11 cellular contexts compared by ENCODE assay signal in the genomic region with DNA sequence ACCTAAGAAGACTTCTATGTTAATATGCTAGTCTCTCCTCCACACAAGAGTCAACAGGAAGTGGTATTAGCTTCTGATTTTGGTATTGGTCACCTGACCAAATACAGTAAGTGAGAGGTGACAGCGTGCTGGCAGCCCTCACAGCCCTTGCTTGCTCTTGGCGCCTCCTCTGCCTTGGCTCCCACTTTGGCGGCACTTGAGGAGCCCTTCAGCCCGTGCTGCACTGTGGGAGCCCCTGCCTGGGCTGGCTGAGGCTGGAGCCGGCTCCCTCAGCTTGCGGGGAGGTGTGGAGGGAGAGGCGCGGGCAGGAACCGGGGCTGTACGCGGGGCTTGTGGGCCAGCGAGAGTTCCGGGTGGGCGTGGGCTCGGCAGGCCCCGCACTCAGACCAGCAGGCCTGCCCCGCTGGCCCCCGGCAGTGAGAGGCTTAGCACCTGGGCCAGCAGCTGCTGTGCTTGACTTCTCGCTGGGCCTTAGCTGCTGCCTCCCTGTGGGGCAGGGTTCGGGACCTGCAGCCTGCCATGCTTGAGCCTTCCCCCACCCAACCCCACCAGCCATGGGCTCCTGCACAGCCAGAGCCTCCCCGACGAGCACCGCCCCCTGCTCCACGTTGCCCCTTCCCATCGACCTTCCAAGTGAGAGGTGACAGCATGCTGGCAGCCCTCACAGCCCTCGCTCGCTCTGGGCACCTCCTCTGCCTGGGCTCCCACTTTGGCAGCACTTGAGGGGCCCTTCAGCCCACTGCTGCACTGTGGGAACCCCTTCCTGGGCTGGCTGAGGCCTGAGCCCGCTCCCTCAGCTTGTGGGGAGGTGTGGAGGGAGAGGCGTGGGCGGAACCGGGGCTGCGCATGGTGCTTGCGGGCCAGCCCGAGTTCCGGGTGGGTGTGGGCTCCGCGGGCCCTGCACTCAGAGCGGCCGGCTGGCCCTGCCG. TPM values are rescaled to one million over a fixed set of nuclear protein-coding genes. Genes with fewer than 3 reads are reported as not detected.
DNase-seq lines count a peak whose midpoint lies in the region; ATAC-seq and TF ChIP-seq lines count a peak whose summit lies in the region.
"Had no signal": no experiment of that assay in that cellular context is flagged by ENCODE, and none has a peak within 500 bp of the region (broad histone marks: within the 10 kb centered on the region; RNA-seq: fewer than 3 reads in every experiment).

No MANE protein-coding gene starts in this region.

- no peaks in the 10 kb centered on the region for H3K36me3 Mint-ChIP-seq in CD4-positive, alpha-beta memory T cell
- H3K36me3 Mint-ChIP-seq in activated CD8-positive, alpha-beta T cell treated with anti-CD3 and anti-CD28 coated beads for 36 hours (ENCODE audit: low read depth), result no peaks in the 10 kb centered on the region
- H3K36me3 Mint-ChIP-seq: CD14-positive monocyte had no signal

- peaks cover 19 to 38% (median 30%) of the 10 kb centered on the region in 4 donors for H3K4me1 Mint-ChIP-seq in CD4-positive, alpha-beta memory T cell
- H3K4me1 Mint-ChIP-seq in activated CD8-positive, alpha-beta T cell treated with anti-CD3 and anti-CD28 coated beads for 36 hours (ENCODE audit: low read depth), result peaks cover 27% of the 10 kb centered on the region

- CTCF ChIA-PET in CD4-positive, alpha-beta memory T cell (lab: Charles Lee; ENCODE audit: partially characterized antibody), result no interaction called here
- CTCF ChIA-PET in activated CD8-positive, alpha-beta T cell treated with anti-CD3 and anti-CD28 coated beads for 36 hours (lab: Charles Lee), result no interaction called here

- intact Hi-C loops in CD4-positive, alpha-beta memory T cell (cut with micrococcal nuclease), result loop anchor here (10.0 kb wide), 1 partner anchor 55 kb away; no protein-coding TSS in a partner anchor
- intact Hi-C loops in activated CD8-positive, alpha-beta T cell treated with anti-CD3 and anti-CD28 coated beads for 36 hours (cut with micrococcal nuclease), result no loop called here

- H3K9me3 ChIP-seq in CD4-positive, alpha-beta memory T cell (ENCODE audit: control insufficient read depth in 1 of 2, low read length in 2 of 2), result no peaks in the 10 kb centered on the region

- DNase-seq in CD4-positive, alpha-beta memory T cell, result peak; percentile 54 to 65 (median 57)
- no peak for DNase-seq in activated CD8-positive, alpha-beta T cell treated with anti-CD3 and anti-CD28 coated beads for 36 hours
- DNase-seq in left lobe of liver (ENCODE audit: low spot score) (no peak), ureter (ENCODE audit: low spot score) (no peak), SW 1271 (lab: John Stamatoyannopoulos, UW) (no peak)
- DNase-seq in activated CD4-positive, alpha-beta T cell treated with anti-CD3 and anti-CD28 coated beads, Interleukin-2, amount 50 U/mL, for 4 hours, result no peak
- DNase-seq: left ventricle myocardium superior, NCI-H146 had no signal

- peaks cover 32% of the 10 kb centered on the region for H3K4me1 ChIP-seq in CD4-positive, alpha-beta memory T cell (ENCODE audit: insufficient read depth, low read length)

- no peaks in the 10 kb centered on the region for H3K27me3 ChIP-seq in CD4-positive, alpha-beta memory T cell (ENCODE audit: insufficient read depth, low read length)

- H3K9me3 Mint-ChIP-seq in CD4-positive, alpha-beta memory T cell, result no peaks in the 10 kb centered on the region
- peaks cover 11% of the 10 kb centered on the region for H3K9me3 Mint-ChIP-seq in activated CD8-positive, alpha-beta T cell treated with anti-CD3 and anti-CD28 coated beads for 36 hours

- no peak overlapping the region for H3K4me3 ChIP-seq in CD4-positive, alpha-beta memory T cell (ENCODE audit: low read length in 2 of 2)

- TF ChIP-seq CTCF in activated CD8-positive, alpha-beta T cell treated with anti-CD3 and anti-CD28 coated beads for 36 hours (IDR thresholded peaks at IDR 0.05), result no peak

- H3K27ac Mint-ChIP-seq in CD4-positive, alpha-beta memory T cell, result peak overlapping the region; percentile 74 to 91 (median 79)
- no peak overlapping the region for H3K27ac Mint-ChIP-seq in activated CD8-positive, alpha-beta T cell treated with anti-CD3 and anti-CD28 coated beads for 36 hours
- H3K27ac Mint-ChIP-seq: CD14-positive monocyte had no signal

- H3K36me3 ChIP-seq in CD4-positive, alpha-beta memory T cell (ENCODE audit: insufficient read depth, low read length), result no peaks in the 10 kb centered on the region

- peak; percentile 79 for ATAC-seq in GM19328 (IDR thresholded peaks at IDR 0.05; ENCODE audit: unreplicated experiment)
- ATAC-seq in HG02938 (IDR thresholded peaks at IDR 0.05; ENCODE audit: unreplicated experiment), result peak; percentile 96
- peak; percentile 52 for ATAC-seq in activated CD8-positive, alpha-beta T cell treated with anti-CD3 and anti-CD28 coated beads for 36 hours
- ATAC-seq in left lobe of liver, result no peak
- ATAC-seq: left ventricle myocardium superior had no signal

- POLR2A ChIA-PET in CD4-positive, alpha-beta memory T cell (lab: Charles Lee; ENCODE audit: partially characterized antibody), result interaction anchor here (1.0 to 2.9 kb wide), 3 partner anchors 17 to 77 kb away, joined by 4 to 12 read pairs (median 6); partner anchors contain the start of genes VTI1A and ZDHHC6
- POLR2A ChIA-PET in activated CD8-positive, alpha-beta T cell treated with anti-CD3 and anti-CD28 coated beads for 36 hours (lab: Charles Lee), result no interaction called here

- H3K27me3 Mint-ChIP-seq in CD4-positive, alpha-beta memory T cell, result no peaks in the 10 kb centered on the region
- H3K27me3 Mint-ChIP-seq in activated CD8-positive, alpha-beta T cell treated with anti-CD3 and anti-CD28 coated beads for 36 hours, result no peaks in the 10 kb centered on the region

- H3K27ac ChIP-seq in CD4-positive, alpha-beta memory T cell (ENCODE audit: low read depth, low read length), result no peak overlapping the region

- peak overlapping the region in 7 of 8 donors; percentile 9 to 72 (median 61) for H3K4me3 Mint-ChIP-seq in CD4-positive, alpha-beta memory T cell
- H3K4me3 Mint-ChIP-seq in activated CD8-positive, alpha-beta T cell treated with anti-CD3 and anti-CD28 coated beads for 36 hours, result no peak overlapping the region
- H3K4me3 Mint-ChIP-seq: CD14-positive monocyte had no signal

RNA-seq across cellular contexts. Expression of gene ACSL5, which starts 4.2 kb away (rescaled TPM):
- total RNA-seq in CD4-positive, alpha-beta memory T cell, result 10 to 100 TPM; 51.8 to 53.8 TPM
- polyA plus RNA-seq in CD4-positive, alpha-beta memory T cell, result 10 to 100 TPM; 62.2 to 83.8 TPM
- 10 to 100 TPM; 33.7 to 34.1 TPM for total RNA-seq in activated CD8-positive, alpha-beta T cell treated with anti-CD3 and anti-CD28 coated beads for 36 hours
- total RNA-seq in left lobe of liver (61.7 TPM), ureter (117 TPM)

Comparison
In these comparisons a context has a peak if more than half of its experiments do, and no peak if none do; other contexts are left out.
1. DNase-seq: peak in CD4-positive, alpha-beta memory T cell (5 of 5); none in activated CD8-positive, alpha-beta T cell treated with anti-CD3 and anti-CD28 coated beads for 36 hours (single experiment), left lobe of liver (single experiment), ureter (single experiment), SW 1271 (0 of 2) and activated CD4-positive, alpha-beta T cell treated with anti-CD3 and anti-CD28 coated beads, Interleukin-2, amount 50 U/mL, for 4 hours (0 of 2).